In the genomic region with DNA sequence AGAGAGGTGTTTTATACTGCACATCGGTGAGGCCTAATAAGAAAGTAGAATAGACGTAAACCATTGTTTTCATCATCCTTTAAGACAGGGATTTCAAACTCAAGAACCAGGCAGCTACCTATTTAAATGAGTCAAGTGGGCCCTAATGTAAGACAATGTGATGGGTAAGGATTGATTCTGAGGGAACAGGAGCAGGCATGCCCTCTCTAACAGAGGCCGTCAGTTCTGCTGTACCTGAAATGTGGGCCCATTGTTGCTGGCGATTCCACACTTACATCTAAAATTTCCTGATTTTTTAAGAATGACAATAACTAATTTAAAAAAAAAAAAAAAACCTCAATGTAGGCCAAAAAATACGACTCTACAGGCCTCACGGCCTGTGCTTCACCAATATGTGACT, we compare ENCODE assay signal across 25 cellular contexts.
DNase-seq lines count a peak whose midpoint lies in the region; ATAC-seq, FAIRE-seq and TF ChIP-seq lines count a peak whose summit lies in the region.
"Had no signal": no experiment of that assay in that cellular context is flagged by ENCODE, and none has a peak within 500 bp of the region (broad histone marks: within the 10 kb centered on the region; RNA-seq: fewer than 3 reads in every experiment).

No MANE protein-coding gene starts in this region.

- no peaks in the 10 kb centered on the region for H3K9me3 Mint-ChIP-seq in activated T-cell treated with anti-CD3 and anti-CD28 coated beads, Interleukin-2, amount 50 U/mL, for 72 hours
- no peaks in the 10 kb centered on the region for H3K9me3 Mint-ChIP-seq in activated naive CD4-positive, alpha-beta T cell treated with anti-CD3 and anti-CD28 coated beads for 36 hours
- H3K9me3 Mint-ChIP-seq: CD14-positive monocyte, H9 had no signal

- peak; percentile 36 for FAIRE-seq in keratinocyte (lab: Jason Lieb, UNC)
- FAIRE-seq: GM12892, RCC 7860 had no signal

- H3K4me3 ChIP-seq in OCI-LY7 (ENCODE audit: low read depth, low read length, poor library complexity, severe bottlenecking) (no peak overlapping the region), keratinocyte (ENCODE audit: control insufficient read depth in 2 of 3, extremely low read depth in 1 of 3, insufficient read depth in 2 of 3, low read depth in 1 of 3, low read length in 3 of 3) (no peak overlapping the region), SJCRH30 (no peak overlapping the region)
- H3K4me3 ChIP-seq: GM23248 had no signal

- CTCF ChIA-PET in OCI-LY7 (lab: Charles Lee; ENCODE audit: unreplicated experiment): no interaction called here
- CTCF ChIA-PET in activated naive CD4-positive, alpha-beta T cell treated with anti-CD3 and anti-CD28 coated beads for 36 hours (lab: Charles Lee): interaction anchor here (0.6 to 1.0 kb wide), 3 partner anchors 11 to 1508 kb away, joined by 3 to 6 read pairs (median 3); no protein-coding TSS in a partner anchor

- no peak for DNase-seq in activated T-cell treated with anti-CD3 and anti-CD28 coated beads, Interleukin-2, amount 50 U/mL, for 72 hours
- no peak for DNase-seq in activated T-cell treated with anti-CD3 and anti-CD28 coated beads, Interleukin-2, amount 50 U/mL, for 1 hour
- no peak for DNase-seq in OCI-LY7 (ENCODE audit: low spot score)
- DNase-seq in keratinocyte (ENCODE audit: low read depth, low spot score): no peak
- DNase-seq in SJCRH30: no peak
- DNase-seq in activated naive CD4-positive, alpha-beta T cell treated with anti-CD3 and anti-CD28 coated beads for 36 hours: no peak
- no peak for DNase-seq in stimulated activated CD4-positive, alpha-beta T cell treated with anti-CD3 and anti-CD28 coated beads, Interleukin-2, amount 100 ng/mL, for 48 hours
- DNase-seq: Calu3, DMS79 treated with DMSO at 0.1 percent for 48 hours, GF-D8, GM23248, H9, KBM-7, MV-4-11, NCI-H1105, NCI-H146, NCI-H1930, NCI-H2107, NCI-H526 treated with DMSO at 0.1 percent for 48 hours had no signal

- intact Hi-C loops in OCI-LY7 (cut with micrococcal nuclease; ENCODE audit: unreplicated experiment): no loop called here
- intact Hi-C loops in activated naive CD4-positive, alpha-beta T cell treated with anti-CD3 and anti-CD28 coated beads for 36 hours (cut with micrococcal nuclease): no loop called here

- H3K4me3 Mint-ChIP-seq in activated T-cell treated with anti-CD3 and anti-CD28 coated beads, Interleukin-2, amount 50 U/mL, for 72 hours: no peak overlapping the region
- no peak overlapping the region for H3K4me3 Mint-ChIP-seq in activated naive CD4-positive, alpha-beta T cell treated with anti-CD3 and anti-CD28 coated beads for 36 hours
- H3K4me3 Mint-ChIP-seq: B cell, CD14-positive monocyte, H9 had no signal

- peak overlapping the region; percentile 67 for H3K27ac Mint-ChIP-seq in activated T-cell treated with anti-CD3 and anti-CD28 coated beads, Interleukin-2, amount 50 U/mL, for 72 hours
- H3K27ac Mint-ChIP-seq in activated naive CD4-positive, alpha-beta T cell treated with anti-CD3 and anti-CD28 coated beads for 36 hours: no peak overlapping the region
- H3K27ac Mint-ChIP-seq: B cell, CD14-positive monocyte had no signal

- POLR2A ChIA-PET in OCI-LY7 (lab: Charles Lee): interaction anchor here (0.6 to 1.4 kb wide), 4 partner anchors 16 to 222 kb away, joined by 3 to 4 read pairs (median 3); no protein-coding TSS in a partner anchor

- H3K4me1 ChIP-seq in OCI-LY7 (ENCODE audit: insufficient read depth, low read length, poor library complexity, severe bottlenecking) (no peaks in the 10 kb centered on the region), keratinocyte (ENCODE audit: control insufficient read depth, extremely low read depth, insufficient read depth, low read length) (no peaks in the 10 kb centered on the region), SJCRH30 (peaks cover 2% of the 10 kb centered on the region; the same call in 1 of the 2 replicates)

- H3K79me2 ChIP-seq in OCI-LY7 (ENCODE audit: insufficient read depth, low read depth, low read length): no peaks in the 10 kb centered on the region
- peaks cover 4% of the 10 kb centered on the region for H3K79me2 ChIP-seq in keratinocyte (ENCODE audit: control insufficient read depth, insufficient read depth, low read length)

- H3K27ac ChIP-seq in OCI-LY7 (ENCODE audit: low read depth, low read length, poor library complexity, severe bottlenecking) (no peak overlapping the region), keratinocyte (ENCODE audit: control insufficient read depth, insufficient read depth, low read length) (no peak overlapping the region), SJCRH30 (no peak overlapping the region)
- H3K27ac ChIP-seq: 22Rv1, GM23248 had no signal

- no peak overlapping the region for H3K4me2 ChIP-seq in OCI-LY7 (ENCODE audit: low read length)
- H3K4me2 ChIP-seq in keratinocyte (ENCODE audit: control insufficient read depth, extremely low read depth, insufficient read depth, low read depth, low read length): no peak overlapping the region

- H3K27me3 Mint-ChIP-seq in activated T-cell treated with anti-CD3 and anti-CD28 coated beads, Interleukin-2, amount 50 U/mL, for 72 hours (ENCODE audit: low read depth): no peaks in the 10 kb centered on the region
- H3K27me3 Mint-ChIP-seq in activated naive CD4-positive, alpha-beta T cell treated with anti-CD3 and anti-CD28 coated beads for 36 hours (ENCODE audit: low read depth): no peaks in the 10 kb centered on the region
- H3K27me3 Mint-ChIP-seq: B cell had no signal

- no peaks in the 10 kb centered on the region for H4K20me1 ChIP-seq in OCI-LY7 (ENCODE audit: insufficient read depth, low read length)
- no peaks in the 10 kb centered on the region for H4K20me1 ChIP-seq in keratinocyte (ENCODE audit: control insufficient read depth, extremely low read depth, insufficient read depth, low read length)

- peaks cover 5 to 22% of the 10 kb centered on the region in 2 donors for H3K36me3 Mint-ChIP-seq in activated T-cell treated with anti-CD3 and anti-CD28 coated beads, Interleukin-2, amount 50 U/mL, for 72 hours (ENCODE audit: insufficient read depth in 2 of 2)
- peaks cover 37% of the 10 kb centered on the region for H3K36me3 Mint-ChIP-seq in activated naive CD4-positive, alpha-beta T cell treated with anti-CD3 and anti-CD28 coated beads for 36 hours (ENCODE audit: low read depth)

- H3K9me2 ChIP-seq in OCI-LY7 (ENCODE audit: insufficient read depth, low read length): no peaks in the 10 kb centered on the region

- TSS peak; percentile 13 for BruUV-seq in OCI-LY7 (replicated peaks; lab: Mats Ljungman, UMichigan)

- H3K9ac ChIP-seq in keratinocyte (ENCODE audit: control insufficient read depth, extremely low read depth, insufficient read depth, low read length): no peak overlapping the region
- H3K9ac ChIP-seq: GM23248 had no signal

- H3K27me3 ChIP-seq in keratinocyte (ENCODE audit: control insufficient read depth, extremely low read depth, insufficient read depth, low read length) (no peaks in the 10 kb centered on the region), SJCRH30 (no peaks in the 10 kb centered on the region)

- no peak for ATAC-seq in activated T-cell treated with anti-CD3 and anti-CD28 coated beads, Interleukin-2, amount 50 U/mL, for 72 hours (replicated peaks in 1 of 2)
- ATAC-seq: SK-N-SH treated with all-trans-retinoic acid at 6 μM for 48 hours had no signal

- H3K9me1 ChIP-seq in keratinocyte (ENCODE audit: control insufficient read depth, extremely low read depth, insufficient read depth, low read length): no peaks in the 10 kb centered on the region

- H3K4me1 Mint-ChIP-seq in activated T-cell treated with anti-CD3 and anti-CD28 coated beads, Interleukin-2, amount 50 U/mL, for 72 hours (ENCODE audit: low read depth): no peaks in the 10 kb centered on the region
- H3K4me1 Mint-ChIP-seq in activated naive CD4-positive, alpha-beta T cell treated with anti-CD3 and anti-CD28 coated beads for 36 hours (ENCODE audit: low read depth): no peaks in the 10 kb centered on the region
- H3K4me1 Mint-ChIP-seq: B cell had no signal

- TF ChIP-seq CTCF in OCI-LY7 (conservative IDR thresholded peaks at IDR 0.05; ENCODE audit: low read length) (no peak), keratinocyte (optimal IDR thresholded peaks at IDR 0.05 in 1 of 3, IDR thresholded peaks at IDR 0.05 in 1 of 3, conservative IDR thresholded peaks at IDR 0.05 in 1 of 3; ENCODE audit: extremely low read depth in 1 of 3, insufficient read depth in 2 of 3, low read length in 3 of 3) (no peak)

- no peak overlapping the region for H2AFZ ChIP-seq in OCI-LY7 (ENCODE audit: low read length)
- no peak overlapping the region for H2AFZ ChIP-seq in keratinocyte (ENCODE audit: control insufficient read depth, low read length)
- H2AFZ ChIP-seq: GM23248 had no signal

- H3K36me3 ChIP-seq in OCI-LY7 (ENCODE audit: insufficient read depth, low read length) (peaks cover 73% of the 10 kb centered on the region), keratinocyte (ENCODE audit: control insufficient read depth in 2 of 2, extremely low read depth in 1 of 2, insufficient read depth in 2 of 2, low read length in 2 of 2) (peaks cover 18% of the 10 kb centered on the region in 2 experiments), SJCRH30 (peaks cover 73% of the 10 kb centered on the region)

- dilution Hi-C loops in keratinocyte (cut with MboI; ENCODE audit: extremely low pct_ligation_motif_present, low sequenced_read_pairs): no loop called here

- H3K9me3 ChIP-seq in OCI-LY7 (ENCODE audit: low read length) (no peaks in the 10 kb centered on the region), keratinocyte (ENCODE audit: control insufficient read depth, low read depth, low read length) (no peaks in the 10 kb centered on the region), SJCRH30 (replicated peaks) (no peaks in the 10 kb centered on the region)
